In the genomic region with DNA sequence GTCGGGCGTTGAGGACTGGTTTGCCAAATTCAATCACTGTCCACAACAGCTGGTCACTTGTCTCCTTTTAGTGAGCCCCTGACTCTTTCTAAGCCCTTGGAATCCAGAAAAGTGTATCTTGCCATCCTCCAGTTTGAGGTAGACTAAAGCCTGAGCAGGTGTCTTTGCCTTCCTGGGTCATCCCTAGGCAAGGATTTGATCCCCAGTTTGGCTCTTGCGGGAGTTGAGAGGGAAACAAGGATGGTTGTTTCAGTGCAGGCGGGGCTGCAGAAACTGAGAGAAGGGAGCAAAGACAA, we compare ENCODE assay signal across 27 cellular contexts. TPM values are rescaled to one million over a fixed set of nuclear protein-coding genes. Genes with fewer than 3 reads are reported as not detected.
"Had no signal": no experiment of that assay in that cellular context is flagged by ENCODE, and none has a peak within 500 bp of the region (broad histone marks: within the 10 kb centered on the region; RNA-seq: fewer than 3 reads in every experiment).

No MANE protein-coding gene starts in this region.

- DNase-seq: activated CD8-positive, alpha-beta memory T cell treated with anti-CD3 and anti-CD28 coated beads for 24 hours; activated CD8-positive, alpha-beta memory T cell treated with anti-CD3 and anti-CD28 coated beads, Interleukin-2, amount 50 U/mL, for 48 hours; activated effector memory CD4-positive, alpha-beta T cell treated with Interleukin-2 at 50 U/mL for 16 hours; activated naive CD4-positive, alpha-beta T cell treated with anti-CD3 and anti-CD28 coated beads, Interleukin-2, amount 50 U/mL, for 16 hours; activated T-cell treated with anti-CD3 and anti-CD28 coated beads, Interleukin-2, amount 50 U/mL, for 48 hours; dermis blood vessel endothelial cell; effector memory CD4-positive, alpha-beta T cell; foreskin melanocyte; head of caudate nucleus; immature natural killer cell; kidney glomerular epithelial cell; left ventricle myocardium inferior; naive B cell; stimulated activated CD4-positive, alpha-beta T cell treated with anti-CD3 and anti-CD28 coated beads, Interleukin-2, amount 100 ng/mL, for 24 hours; stimulated activated naive CD4-positive, alpha-beta T cell treated with Interleukin-2 at 50 U/mL for 16 hours; T-helper 1 cell; T-helper 9 cell; thyroid gland had no signal

- H3K79me2 ChIP-seq: parathyroid adenoma had no signal

- H3K4me3 Mint-ChIP-seq: immature natural killer cell had no signal

- H3K9me3 Mint-ChIP-seq: immature natural killer cell had no signal

- H3K4me3 ChIP-seq: ascending aorta, cardiac muscle cell, left ventricle myocardium inferior, thyroid gland had no signal

- H3K27me3 ChIP-seq: ascending aorta had no signal

- H3K4me1 Mint-ChIP-seq: immature natural killer cell had no signal

- H2AFZ ChIP-seq: parathyroid adenoma had no signal

- H3K9me3 ChIP-seq: ascending aorta, left ventricle myocardium inferior, neutrophil, thyroid gland had no signal

- H3K36me3 Mint-ChIP-seq: immature natural killer cell, naive B cell had no signal

- H3K27ac Mint-ChIP-seq: immature natural killer cell had no signal

- H3K4me1 ChIP-seq: parathyroid adenoma had no signal

- ATAC-seq: activated CD4-positive, CD25-positive, alpha-beta regulatory T cell treated with anti-CD3 and anti-CD28 coated beads, Interleukin-2, amount 50 U/mL, for 24 hours; SK-N-SH treated with all-trans-retinoic acid at 6 μM for 48 hours had no signal

- H3K27ac ChIP-seq: ascending aorta, cardiac muscle cell, epithelial cell of prostate, left ventricle myocardium inferior, neutrophil, parathyroid adenoma, thyroid gland had no signal

- H3K36me3 ChIP-seq: ascending aorta, cardiac muscle cell, left ventricle myocardium inferior, neutrophil, thyroid gland had no signal

RNA-seq across cellular contexts. Expression of a gene that starts 2.2 kb away (rescaled TPM):
- total RNA-seq: ascending aorta, mononuclear cell, subcutaneous adipose tissue, thyroid gland had no signal
